In the genomic region with DNA sequence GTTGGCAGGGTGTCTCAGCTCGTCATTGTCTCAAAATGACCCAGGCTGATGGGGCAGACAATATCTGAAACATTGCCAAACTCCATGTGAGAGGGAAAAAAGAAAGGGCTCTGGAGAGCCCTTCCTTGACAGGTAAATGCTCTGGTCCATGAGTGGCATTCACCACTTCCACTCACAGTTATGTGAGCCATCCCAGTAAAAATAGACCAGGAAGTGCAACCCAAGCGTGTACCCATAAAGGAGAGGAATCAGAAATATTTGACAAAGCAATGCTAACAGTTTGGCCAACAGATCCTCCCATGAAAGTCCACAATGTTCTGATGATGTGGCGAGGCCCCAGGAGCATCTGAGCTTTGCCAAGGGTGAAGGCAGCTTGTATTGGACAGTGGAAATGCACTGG, we compare ENCODE assay signal across 20 cellular contexts. TPM values are rescaled to one million over a fixed set of nuclear protein-coding genes. Genes with fewer than 3 reads are reported as not detected.
DNase-seq lines count a peak whose midpoint lies in the region; ATAC-seq and TF ChIP-seq lines count a peak whose summit lies in the region.
"Had no signal": no experiment of that assay in that cellular context is flagged by ENCODE, and none has a peak within 500 bp of the region (broad histone marks: within the 10 kb centered on the region; RNA-seq: fewer than 3 reads in every experiment).

No MANE protein-coding gene starts in this region.

- no peak overlapping the region for H3K4me3 Mint-ChIP-seq in Calu3 (ENCODE audit: low read depth, unreplicated experiment)
- no peak overlapping the region for H3K4me3 Mint-ChIP-seq in activated CD8-positive, alpha-beta T cell treated with anti-CD3 and anti-CD28 coated beads, Interleukin-2, amount 10 ng/mL, durations not matched to agents 7 days and 5 days
- H3K4me3 Mint-ChIP-seq: CD4-positive, CD25-positive, alpha-beta regulatory T cell had no signal

- no peak for ATAC-seq in activated CD8-positive, alpha-beta T cell treated with anti-CD3 and anti-CD28 coated beads, Interleukin-2, amount 10 ng/mL, durations not matched to agents 7 days and 5 days
- ATAC-seq: HCT116, SK-N-SH treated with all-trans-retinoic acid at 6 μM for 48 hours had no signal

- in situ Hi-C loops in G401 (cut with HindIII; ENCODE audit: low sequenced_read_pairs), result no loop called here

- DNase-seq in DMS153 treated with DMSO at 0.1 percent for 48 hours (lab: John Stamatoyannopoulos, UW; ENCODE audit: unreplicated experiment) (peak; percentile 16), G401 (ENCODE audit: low spot score) (peak; percentile 44), NCI-H2107 treated with DMSO at 0.1 percent for 48 hours (lab: John Stamatoyannopoulos, UW; ENCODE audit: unreplicated experiment) (peak; percentile 67), Calu3 (no peak), iPS-NIHi11 (ENCODE audit: low spot score) (no peak)
- no peak for DNase-seq in activated CD8-positive, alpha-beta T cell treated with anti-CD3 and anti-CD28 coated beads, Interleukin-2, amount 10 ng/mL, durations not matched to agents 7 days and 5 days
- DNase-seq: Caco-2; CD4-positive, CD25-positive, alpha-beta regulatory T cell; EL; Karpas-422; NCI-H1436; NCI-H187 treated with DMSO at 0.1 percent for 48 hours; NCI-H2227 treated with DMSO at 0.1 percent for 48 hours; NCI-H524 treated with DMSO at 0.1 percent for 48 hours; PC-9; SHP77 treated with DMSO at 0.1 percent for 48 hours had no signal

- POLR2A ChIA-PET in activated CD8-positive, alpha-beta T cell treated with anti-CD3 and anti-CD28 coated beads, Interleukin-2, amount 10 ng/mL, durations not matched to agents 7 days and 5 days (lab: Charles Lee), result interaction anchor here (0.5 kb wide), 1 partner anchor 1165 kb away, joined by 3 read pairs; no protein-coding TSS in a partner anchor

- H3K4me1 Mint-ChIP-seq in Calu3 (ENCODE audit: low read depth, unreplicated experiment), result no peaks in the 10 kb centered on the region
- H3K4me1 Mint-ChIP-seq in activated CD8-positive, alpha-beta T cell treated with anti-CD3 and anti-CD28 coated beads, Interleukin-2, amount 10 ng/mL, durations not matched to agents 7 days and 5 days (ENCODE audit: low read depth), result no peaks in the 10 kb centered on the region
- H3K4me1 Mint-ChIP-seq: CD4-positive, CD25-positive, alpha-beta regulatory T cell had no signal

- intact Hi-C loops in Calu3 (cut with micrococcal nuclease; ENCODE audit: unreplicated experiment), result no loop called here

- H3K27ac Mint-ChIP-seq in Calu3 (ENCODE audit: unreplicated experiment), result no peak overlapping the region
- H3K27ac Mint-ChIP-seq in activated CD8-positive, alpha-beta T cell treated with anti-CD3 and anti-CD28 coated beads, Interleukin-2, amount 10 ng/mL, durations not matched to agents 7 days and 5 days, result no peak overlapping the region
- H3K27ac Mint-ChIP-seq: CD4-positive, CD25-positive, alpha-beta regulatory T cell had no signal

- H3K27ac ChIP-seq in VCaP, result peak overlapping the region; percentile 15; the same call in 1 of the 2 replicates
- H3K27ac ChIP-seq: PC-9, RWPE1 had no signal

- no TSS peak for BruUV-seq in Calu3 (replicated peaks; lab: Mats Ljungman, UMichigan)

- no peaks in the 10 kb centered on the region for H3K27me3 Mint-ChIP-seq in Calu3 (ENCODE audit: unreplicated experiment)
- no peaks in the 10 kb centered on the region for H3K27me3 Mint-ChIP-seq in activated CD8-positive, alpha-beta T cell treated with anti-CD3 and anti-CD28 coated beads, Interleukin-2, amount 10 ng/mL, durations not matched to agents 7 days and 5 days (ENCODE audit: low read depth)
- H3K27me3 Mint-ChIP-seq: CD4-positive, CD25-positive, alpha-beta regulatory T cell had no signal

- CTCF ChIA-PET in Calu3 (lab: Charles Lee), result no interaction called here
- CTCF ChIA-PET in activated CD8-positive, alpha-beta T cell treated with anti-CD3 and anti-CD28 coated beads, Interleukin-2, amount 10 ng/mL, durations not matched to agents 7 days and 5 days (lab: Charles Lee), result no interaction called here

- TF ChIP-seq CTCF in VCaP (conservative IDR thresholded peaks at IDR 0.05) (no peak), Calu3 (IDR thresholded peaks at IDR 0.05; ENCODE audit: unreplicated experiment) (no peak)

- no peaks in the 10 kb centered on the region for H3K36me3 Mint-ChIP-seq in Calu3 (ENCODE audit: insufficient read depth, unreplicated experiment)
- no peaks in the 10 kb centered on the region for H3K36me3 Mint-ChIP-seq in activated CD8-positive, alpha-beta T cell treated with anti-CD3 and anti-CD28 coated beads, Interleukin-2, amount 10 ng/mL, durations not matched to agents 7 days and 5 days (ENCODE audit: low read depth)
- H3K36me3 Mint-ChIP-seq: CD4-positive, CD25-positive, alpha-beta regulatory T cell had no signal

- no peaks in the 10 kb centered on the region for H3K9me3 Mint-ChIP-seq in Calu3 (ENCODE audit: low read depth, unreplicated experiment)
- H3K9me3 Mint-ChIP-seq in activated CD8-positive, alpha-beta T cell treated with anti-CD3 and anti-CD28 coated beads, Interleukin-2, amount 10 ng/mL, durations not matched to agents 7 days and 5 days (ENCODE audit: insufficient read depth), result no peaks in the 10 kb centered on the region

RNA-seq across cellular contexts. Expression of a gene that starts 49.4 kb away (rescaled TPM):
- 17.1 and 25.2 TPM in 2 replicates for total RNA-seq in G401 (2014; rRNA removed; shearing (Covaris generic))
- 1.7 TPM in 2 replicates for total RNA-seq in Calu3 (2022)
- 1 to 10 TPM; 4.7 to 4.9 TPM for total RNA-seq in activated CD8-positive, alpha-beta T cell treated with anti-CD3 and anti-CD28 coated beads, Interleukin-2, amount 10 ng/mL, durations not matched to agents 7 days and 5 days

Comparison
In these comparisons a context has a peak if more than half of its experiments do, and no peak if none do; other contexts are left out.
1. DNase-seq: peak in DMS153 treated with DMSO at 0.1 percent for 48 hours (single experiment), G401 (single experiment) and NCI-H2107 treated with DMSO at 0.1 percent for 48 hours (single experiment); none in Calu3 (single experiment), activated CD8-positive, alpha-beta T cell treated with anti-CD3 and anti-CD28 coated beads, Interleukin-2, amount 10 ng/mL, durations not matched to agents 7 days and 5 days (single experiment) and iPS-NIHi11 (single experiment).